8 cellular contexts compared by ENCODE assay signal in the genomic region with DNA sequence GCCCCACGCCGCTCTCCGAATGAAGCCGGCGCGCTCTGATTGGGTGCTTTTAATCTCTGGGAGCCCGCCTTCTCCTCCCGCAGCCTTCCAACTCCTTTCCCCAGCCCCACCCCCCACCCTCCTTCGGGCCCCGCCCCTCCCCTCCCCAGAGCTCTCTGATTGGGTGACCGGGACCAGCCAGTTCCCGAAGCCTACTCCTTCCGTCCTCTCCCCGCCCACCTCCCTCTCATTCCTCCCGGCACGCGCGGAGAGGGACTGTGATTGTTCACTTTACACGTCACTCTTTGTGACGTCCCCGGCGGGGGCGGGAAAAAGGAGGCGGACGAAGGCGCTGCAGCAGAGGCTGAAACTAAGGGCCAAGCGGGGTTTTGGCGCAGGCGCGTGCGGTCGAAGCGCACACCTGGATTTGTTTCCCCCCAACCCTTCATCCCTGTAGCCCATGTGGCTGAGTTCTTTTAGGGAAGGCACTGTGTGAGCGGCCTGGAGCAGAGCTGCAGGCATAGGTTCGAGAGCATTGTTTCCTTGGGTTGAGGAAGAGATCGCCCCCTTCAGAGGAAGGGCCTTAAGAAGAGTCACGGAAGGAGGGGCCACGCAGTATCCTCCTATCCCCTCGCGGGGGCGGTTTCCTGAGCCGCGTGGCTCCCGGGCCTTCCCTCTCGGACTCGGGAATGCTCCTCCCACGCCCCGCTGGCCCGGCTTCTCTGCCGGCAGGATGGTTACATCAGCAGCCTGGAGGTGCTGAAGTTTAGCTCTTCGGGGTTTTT. TPM values are rescaled to one million over a fixed set of nuclear protein-coding genes. Genes with fewer than 3 reads are reported as not detected.
DNase-seq lines count a peak whose midpoint lies in the region; ATAC-seq, FAIRE-seq and TF ChIP-seq lines count a peak whose summit lies in the region.

TSS of gene MEX3C (minus strand) at position 21 of the 764 bp plus-strand sequence. CDS start 361 bp downstream, outside the sequence.

- CTCF ChIA-PET in BJ (lab: Yijun Ruan, JAX), result interaction anchor here (1.3 kb wide), 1 partner anchor 378 kb away, joined by 3 read pairs; the partner anchor contains the start of gene MRO

- no peaks in the 10 kb centered on the region for H3K9me3 ChIP-seq in kidney (ENCODE audit: control insufficient read depth in 1 of 2, low read length in 2 of 2)

- peak; percentile 74 for ATAC-seq in HG03442 (IDR thresholded peaks at IDR 0.05; ENCODE audit: unreplicated experiment)

- H3K27me3 ChIP-seq in BJ (ENCODE audit: control insufficient read depth, insufficient read depth, low read length), result no peaks in the 10 kb centered on the region

- POLR2A ChIA-PET in BJ (lab: Charles Lee), result interaction anchor here (0.6 to 1.0 kb wide), 3 partner anchors 15 to 490 kb away, joined by 3 to 17 read pairs (median 4); no protein-coding TSS in a partner anchor

- H3K4me3 Mint-ChIP-seq in chondrocyte (ENCODE audit: unreplicated experiment), result peak within 1 kb of the TSS; percentile 94

- H3K4me1 ChIP-seq in kidney (ENCODE audit: control insufficient read depth in 1 of 2, insufficient read depth in 1 of 2, low read depth in 1 of 2, low read length in 2 of 2), result peaks cover 10 to 13% of the 10 kb centered on the region in 2 donors

- H3K27ac Mint-ChIP-seq in chondrocyte (ENCODE audit: unreplicated experiment), result peak within 1 kb of the TSS; percentile 98

- intact Hi-C loops in kidney (cut with DNase I), result no loop called here

- H3K36me3 ChIP-seq in BJ (ENCODE audit: control insufficient read depth, insufficient read depth, low read length) (no peaks in the 10 kb centered on the region), kidney (ENCODE audit: control insufficient read depth in 1 of 2, insufficient read depth in 2 of 2, low read length in 2 of 2) (no peaks in the 10 kb centered on the region)

- no peaks in the 10 kb centered on the region for H3K36me3 Mint-ChIP-seq in chondrocyte (ENCODE audit: low read depth)

- DNase-seq in BJ (ENCODE audit: low read depth), result peak; percentile 92
- peak; percentile 85 for DNase-seq in GM19238 (ENCODE audit: insufficient read length, low spot score)
- peak; percentile 95 for DNase-seq in NCI-H510A treated with DMSO at 0.1 percent for 48 hours (lab: John Stamatoyannopoulos, UW)
- DNase-seq in activated CD4-positive, alpha-beta T cell treated with anti-CD3 and anti-CD28 coated beads for 24 hours (ENCODE audit: low read depth in 2 of 2), result peak; percentile 98 to 99
- DNase-seq in chondrocyte (ENCODE audit: low spot score), result peak; percentile 100
- peak; percentile 100 for DNase-seq in kidney
- peak; percentile 100 for DNase-seq in stimulated activated CD4-positive, alpha-beta T cell treated with anti-CD3 and anti-CD28 coated beads, Interleukin-15, amount 100 ng/mL, for 24 hours

- H3K27me3 Mint-ChIP-seq in chondrocyte (ENCODE audit: low read depth), result no peaks in the 10 kb centered on the region

- peaks cover 24% of the 10 kb centered on the region for H3K4me1 Mint-ChIP-seq in chondrocyte (ENCODE audit: low read depth)

- peak; percentile 49 for FAIRE-seq in kidney (lab: Jason Lieb, UNC)

- peak within 1 kb of the TSS; percentile 91 to 97 for H3K27ac ChIP-seq in kidney (ENCODE audit: low read depth in 2 of 2, low read length in 2 of 2)

- H3K9ac ChIP-seq in kidney (ENCODE audit: low read length in 2 of 2), result peak within 1 kb of the TSS; percentile 51 to 81

- no peaks in the 10 kb centered on the region for H3K9me3 Mint-ChIP-seq in chondrocyte (ENCODE audit: low read depth)

- TF ChIP-seq CTCF in BJ (IDR thresholded peaks at IDR 0.05; ENCODE audit: insufficient read depth, low read depth, low read length) (peak; percentile 47), chondrocyte (IDR thresholded peaks at IDR 0.05) (peak; percentile 70), kidney (IDR thresholded peaks at IDR 0.05; ENCODE audit: borderline replicate concordance, extremely low read depth, insufficient read depth) (peak; percentile 22)

- H3K4me3 ChIP-seq in BJ (ENCODE audit: low read depth, low read length) (peak within 1 kb of the TSS; percentile 97), kidney (ENCODE audit: low read length in 2 of 2) (peak within 1 kb of the TSS; percentile 71 to 88)

RNA-seq across cellular contexts. Expression of gene MEX3C, which starts in this region (rescaled TPM):
- polyA plus RNA-seq in BJ (2011; rRNA removed), result 34.4 and 51.1 TPM in 2 replicates
- 26.3 and 26.7 TPM in 2 replicates for polyA minus RNA-seq in BJ (2011; rRNA and poly(A)+ RNA removed)
- total RNA-seq in chondrocyte, result 49.0 to 55.1 TPM (median 54.7 TPM) in 3 replicates
- 36.6 TPM for total RNA-seq in kidney
- polyA plus RNA-seq in kidney (ENCODE audit: insufficient read depth, low read depth, low replicate concordance), result 9.5 TPM

Comparison
In these comparisons a context has a peak if more than half of its experiments do, and no peak if none do; other contexts are left out.
1. Peak in every context shown above with its lines: DNase-seq, ATAC-seq, H3K4me3 ChIP-seq and H3K27ac ChIP-seq.